ENCODE assay signal across 11 cellular contexts in the genomic region with DNA sequence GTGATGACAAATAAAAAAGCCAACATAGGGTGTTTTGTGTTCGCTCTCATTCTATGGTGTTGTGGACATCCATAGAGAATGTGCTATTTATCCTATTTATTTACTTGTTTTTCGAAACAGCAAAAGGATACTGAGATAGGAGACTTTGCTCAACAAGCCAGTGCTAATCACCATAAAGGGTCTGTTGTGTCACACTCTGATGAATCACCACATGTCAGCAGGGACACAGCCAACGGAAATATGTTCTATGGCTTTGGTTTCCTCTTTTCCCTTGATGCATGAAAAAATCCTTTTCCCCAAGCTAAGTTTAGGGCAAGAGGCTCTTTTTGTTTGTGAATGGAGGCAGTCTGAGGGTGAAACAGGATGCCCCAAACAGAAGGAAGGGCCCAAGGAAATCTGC.
A peak's percentile ranks its signal among the peaks of the same experiment; 100 is the strongest.
DNase-seq lines count a peak whose midpoint lies in the region; ATAC-seq and TF ChIP-seq lines count a peak whose summit lies in the region.
"Had no signal": no experiment of that assay in that cellular context is flagged by ENCODE, and none has a peak within 500 bp of the region (broad histone marks: within the 10 kb centered on the region; RNA-seq: fewer than 3 reads in every experiment).

No MANE protein-coding gene starts in this region.

- CTCF ChIA-PET in PC-3 (lab: Charles Lee), result no interaction called here

- POLR2A ChIA-PET in PC-3 (lab: Charles Lee; ENCODE audit: unreplicated experiment), result no interaction called here

- no peak for TF ChIP-seq CTCF in PC-3 (conservative IDR thresholded peaks at IDR 0.05; ENCODE audit: low read depth, low read length)
- TF ChIP-seq CTCF in fibroblast of mammary gland (conservative IDR thresholded peaks at IDR 0.05; ENCODE audit: control insufficient read depth, insufficient read depth, low read depth, low read length), result no peak
- no peak for TF ChIP-seq CTCF in psoas muscle (IDR thresholded peaks at IDR 0.05)

- 56 to 68% (median 60%) methylated on average over 3 of the region's 3 CpGs for WGBS in psoas muscle, 3 donors

- no peak overlapping the region for H3K9ac ChIP-seq in PC-3 (ENCODE audit: low read length)

- intact Hi-C loops in PC-3 (cut with micrococcal nuclease) (no loop called here), psoas muscle (cut with DNase I) (no loop called here)

- H3K4me3 ChIP-seq in PC-3 (ENCODE audit: low read length) (no peak overlapping the region), fibroblast of mammary gland (ENCODE audit: control insufficient read depth, low read depth, low read length) (no peak overlapping the region), psoas muscle (no peak overlapping the region)

- H3K9me2 ChIP-seq in PC-3 (replicated peaks; ENCODE audit: low read length), result no peaks in the 10 kb centered on the region

- H3K9me3 ChIP-seq in PC-3 (ENCODE audit: low read length) (no peaks in the 10 kb centered on the region), psoas muscle (no peaks in the 10 kb centered on the region)

- H3K36me3 ChIP-seq in PC-3 (ENCODE audit: low read depth, low read length) (no peaks in the 10 kb centered on the region), psoas muscle (ENCODE audit: insufficient read depth in 1 of 2, low read depth in 1 of 2) (no peaks in the 10 kb centered on the region)

- H3K4me2 ChIP-seq in PC-3 (ENCODE audit: low read length), result no peak overlapping the region

- DNase-seq in CD1c-positive myeloid dendritic cell (ENCODE audit: extremely low spot score) (peak; percentile 81), PC-3 (peak; percentile 9), fibroblast of mammary gland (ENCODE audit: low read depth) (peak; percentile 65), psoas muscle (no peak), T-helper 2 cell (no peak), NCI-H146 treated with DMSO at 0.1 percent for 48 hours (lab: John Stamatoyannopoulos, UW; ENCODE audit: unreplicated experiment) (no peak)
- no peak for DNase-seq in stimulated activated CD4-positive, alpha-beta T cell treated with anti-CD3 and anti-CD28 coated beads, Interleukin-12 subunit alpha, Interleukin-12 subunit beta, amount 100 ng/mL, for 4 hours
- DNase-seq: activated T-cell treated with anti-CD3 and anti-CD28 coated beads, Interleukin-2, amount 50 U/mL, for 24 hours; CD4-positive, CD25-positive, alpha-beta regulatory T cell had no signal

- no peaks in the 10 kb centered on the region for H3F3A ChIP-seq in PC-3 (ENCODE audit: low read length, unreplicated experiment)

- no peak overlapping the region for H2AFZ ChIP-seq in PC-3 (ENCODE audit: low read length)

- H3K27me3 ChIP-seq in PC-3 (ENCODE audit: low read length) (peaks cover 44% of the 10 kb centered on the region), psoas muscle (ENCODE audit: insufficient read depth in 3 of 3, low read length in 2 of 3) (no peaks in the 10 kb centered on the region)

- no peak overlapping the region for H3K27ac ChIP-seq in PC-3 (ENCODE audit: low read length)
- peak overlapping the region; percentile 46 for H3K27ac ChIP-seq in psoas muscle
- H3K27ac ChIP-seq: epithelial cell of prostate had no signal

- H3K4me1 ChIP-seq in PC-3 (ENCODE audit: insufficient read depth, low read length) (no peaks in the 10 kb centered on the region), psoas muscle (no peaks in the 10 kb centered on the region)

- no peaks in the 10 kb centered on the region for H3K79me2 ChIP-seq in PC-3 (ENCODE audit: low read length)

- no peak for ATAC-seq in PC-3
- ATAC-seq in psoas muscle, result peak in 1 of 4 donors; percentile 44
- no peak for ATAC-seq in GM18868 (IDR thresholded peaks at IDR 0.05; ENCODE audit: unreplicated experiment)

- H4K20me1 ChIP-seq in PC-3 (ENCODE audit: low read length), result no peaks in the 10 kb centered on the region

- no TSS peak for BruUV-seq in PC-3 (replicated peaks; lab: Mats Ljungman, UMichigan)

Comparison
In these comparisons a context has a peak if more than half of its experiments do, and no peak if none do; other contexts are left out.
1. DNase-seq: peak in CD1c-positive myeloid dendritic cell (single experiment), PC-3 (single experiment) and fibroblast of mammary gland (single experiment); none in psoas muscle (0 of 2), T-helper 2 cell (0 of 5), stimulated activated CD4-positive, alpha-beta T cell treated with anti-CD3 and anti-CD28 coated beads, Interleukin-12 subunit alpha, Interleukin-12 subunit beta, amount 100 ng/mL, for 4 hours (single experiment) and NCI-H146 treated with DMSO at 0.1 percent for 48 hours (single experiment).